In genomic region chr1:156508205-156508954, GRCh38 we compare ENCODE assay signal across 8 cellular contexts. TPM values are rescaled to one million over a fixed set of nuclear protein-coding genes. Genes with fewer than 3 reads are reported as not detected.
DNase-seq lines count a peak whose midpoint lies in the region; ATAC-seq, FAIRE-seq and TF ChIP-seq lines count a peak whose summit lies in the region.

No MANE protein-coding gene starts in this region.

- H3K9me3 ChIP-seq in cardiac muscle cell (ENCODE audit: low read depth) (no peaks in the 10 kb centered on the region), pancreas (no peaks in the 10 kb centered on the region), smooth muscle cell (replicated peaks; ENCODE audit: low read depth) (no peaks in the 10 kb centered on the region)

- no peak overlapping the region for H3K4me2 ChIP-seq in smooth muscle cell

- H3K9me3 Mint-ChIP-seq in T-helper 1 cell treated with Interleukin-12 subunit alpha and Interleukin-12 subunit beta and Interleukin-4 antibody, amounts not matched to agents 30 μg/mL and 1 μg/mL, for 36 hours: no peaks in the 10 kb centered on the region
- no peaks in the 10 kb centered on the region for H3K9me3 Mint-ChIP-seq in stimulated activated effector memory CD8-positive, alpha-beta T cell treated with anti-CD3 and anti-CD28 coated beads, Interleukin-12 subunit alpha, Interleukin-12 subunit beta, amount 100 ng/mL, for 72 hours

- H3K36me3 Mint-ChIP-seq in T-helper 1 cell treated with Interleukin-12 subunit alpha and Interleukin-12 subunit beta and Interleukin-4 antibody, amounts not matched to agents 30 μg/mL and 1 μg/mL, for 36 hours (ENCODE audit: low read depth): peaks cover under 1% of the 10 kb centered on the region
- peaks cover 12% of the 10 kb centered on the region for H3K36me3 Mint-ChIP-seq in stimulated activated effector memory CD8-positive, alpha-beta T cell treated with anti-CD3 and anti-CD28 coated beads, Interleukin-12 subunit alpha, Interleukin-12 subunit beta, amount 100 ng/mL, for 72 hours

- ATAC-seq in stimulated activated effector memory CD8-positive, alpha-beta T cell treated with anti-CD3 and anti-CD28 coated beads, Interleukin-12 subunit alpha, Interleukin-12 subunit beta, amount 100 ng/mL, for 72 hours: no peak
- ATAC-seq in pancreas: no peak

- H3K4me3 ChIP-seq in cardiac muscle cell (no peak overlapping the region), pancreas (no peak overlapping the region), smooth muscle cell (no peak overlapping the region)

- DNase-seq in cardiac muscle cell (ENCODE audit: low read depth in 1 of 2, low spot score in 1 of 2) (peak in 1 of 2 donors; percentile 27), pancreas (no peak), HPDE6-E6E7 (ENCODE audit: extremely low spot score) (no peak), smooth muscle cell (lab: John Stamatoyannopoulos, UW; ENCODE audit: unreplicated experiment) (no peak)
- no peak for DNase-seq in stimulated activated effector memory CD8-positive, alpha-beta T cell treated with anti-CD3 and anti-CD28 coated beads, Interleukin-12 subunit alpha, Interleukin-12 subunit beta, amount 100 ng/mL, for 72 hours (ENCODE audit: low spot score in 2 of 2)
- DNase-seq in stimulated activated CD4-positive, alpha-beta T cell treated with anti-CD3 and anti-CD28 coated beads, Interleukin-4, amount 100 ng/mL, for 1 hour: no peak

- H4K20me1 ChIP-seq in smooth muscle cell (ENCODE audit: low read depth): no peaks in the 10 kb centered on the region

- H3F3A ChIP-seq in smooth muscle cell (ENCODE audit: low read depth): peaks cover 15% of the 10 kb centered on the region

- H3K4me3 Mint-ChIP-seq in T-helper 1 cell treated with Interleukin-12 subunit alpha and Interleukin-12 subunit beta and Interleukin-4 antibody, amounts not matched to agents 30 μg/mL and 1 μg/mL, for 36 hours: peak overlapping the region; percentile 62
- H3K4me3 Mint-ChIP-seq in stimulated activated effector memory CD8-positive, alpha-beta T cell treated with anti-CD3 and anti-CD28 coated beads, Interleukin-12 subunit alpha, Interleukin-12 subunit beta, amount 100 ng/mL, for 72 hours: peak overlapping the region; percentile 74

- H2AFZ ChIP-seq in smooth muscle cell (ENCODE audit: low read depth): no peak overlapping the region

- H3K27ac ChIP-seq in cardiac muscle cell (peak overlapping the region; percentile 71), pancreas (peak overlapping the region in 2 of 4 donors; percentile 0 to 26), smooth muscle cell (ENCODE audit: low read depth) (no peak overlapping the region)

- TF ChIP-seq CTCF in cardiac muscle cell (IDR thresholded peaks at IDR 0.05; ENCODE audit: low read depth, low read length): no peak
- no peak for TF ChIP-seq CTCF in pancreas (IDR thresholded peaks at IDR 0.05)
- no peak for TF ChIP-seq CTCF in smooth muscle cell (IDR thresholded peaks at IDR 0.05; ENCODE audit: borderline replicate concordance, insufficient read depth, poor library complexity, severe bottlenecking)

- WGBS in pancreas, 2 donors: 64 to 69% methylated on average over 7 of the region's 7 CpGs
- WGBS in smooth muscle cell (ENCODE audit: low lambda C conversion rate): 90% methylated on average over 7 of the region's 7 CpGs

- H3K27me3 ChIP-seq in cardiac muscle cell (no peaks in the 10 kb centered on the region), pancreas (no peaks in the 10 kb centered on the region), smooth muscle cell (ENCODE audit: low read depth) (no peaks in the 10 kb centered on the region)

- H3K9ac ChIP-seq in smooth muscle cell (ENCODE audit: low read depth): no peak overlapping the region

- H3K79me2 ChIP-seq in smooth muscle cell (ENCODE audit: low read depth): no peaks in the 10 kb centered on the region

- intact Hi-C loops in pancreas (cut with DNase I): no loop called here

- TF ChIP-seq POLR2A in GM10847 (IDR thresholded peaks at IDR 0.05; ENCODE audit: extremely low read depth, insufficient read length): peak; percentile 16

- H3K27ac Mint-ChIP-seq in T-helper 1 cell treated with Interleukin-12 subunit alpha and Interleukin-12 subunit beta and Interleukin-4 antibody, amounts not matched to agents 30 μg/mL and 1 μg/mL, for 36 hours: peak overlapping the region; percentile 83
- H3K27ac Mint-ChIP-seq in stimulated activated effector memory CD8-positive, alpha-beta T cell treated with anti-CD3 and anti-CD28 coated beads, Interleukin-12 subunit alpha, Interleukin-12 subunit beta, amount 100 ng/mL, for 72 hours: peak overlapping the region; percentile 92

- H3K36me3 ChIP-seq in cardiac muscle cell (no peaks in the 10 kb centered on the region), pancreas (no peaks in the 10 kb centered on the region), smooth muscle cell (ENCODE audit: low read depth) (no peaks in the 10 kb centered on the region)

- H3K27me3 Mint-ChIP-seq in T-helper 1 cell treated with Interleukin-12 subunit alpha and Interleukin-12 subunit beta and Interleukin-4 antibody, amounts not matched to agents 30 μg/mL and 1 μg/mL, for 36 hours (ENCODE audit: low read depth): peaks cover 3% of the 10 kb centered on the region

- H3K4me1 ChIP-seq in cardiac muscle cell (ENCODE audit: low read depth) (peaks cover 34% of the 10 kb centered on the region), pancreas (peaks cover 11 to 21% (median 19%) of the 10 kb centered on the region in 3 donors), smooth muscle cell (ENCODE audit: low read depth) (peaks cover 15% of the 10 kb centered on the region)

- H3K4me1 Mint-ChIP-seq in T-helper 1 cell treated with Interleukin-12 subunit alpha and Interleukin-12 subunit beta and Interleukin-4 antibody, amounts not matched to agents 30 μg/mL and 1 μg/mL, for 36 hours (ENCODE audit: low read depth): peaks cover 54% of the 10 kb centered on the region
- peaks cover 75% of the 10 kb centered on the region for H3K4me1 Mint-ChIP-seq in stimulated activated effector memory CD8-positive, alpha-beta T cell treated with anti-CD3 and anti-CD28 coated beads, Interleukin-12 subunit alpha, Interleukin-12 subunit beta, amount 100 ng/mL, for 72 hours

- no peak for FAIRE-seq in pancreas (lab: Jason Lieb, UNC)

RNA-seq across cellular contexts. Expression of gene MEF2D, which starts 7.8 kb away (rescaled TPM):
- 35.9 and 64.6 TPM in 2 replicates for total RNA-seq in cardiac muscle cell
- polyA plus RNA-seq in cardiac muscle cell: 35.1 and 52.1 TPM in 2 replicates
- total RNA-seq in pancreas: 10 to 100 TPM; 19.1 to 31.8 (median 26.2) TPM
- 10 to 100 TPM; 15.7 to 20.0 TPM for polyA plus RNA-seq in pancreas
- 23.2 and 24.3 TPM in 2 replicates for total RNA-seq in smooth muscle cell
- 40.5 and 45.6 TPM in 2 replicates for polyA plus RNA-seq in smooth muscle cell
